In genomic region chr7:29635067-29636008, GRCh38 we compare ENCODE assay signal across 8 cellular contexts.
DNase-seq lines count a peak whose midpoint lies in the region; ATAC-seq and TF ChIP-seq lines count a peak whose summit lies in the region.
"Not testable (repeated sequence)": the region's sequence is repeated elsewhere in the genome, so short reads cannot be mapped to it uniquely, and the experiment has no call there.

No MANE protein-coding gene starts in this region.

- not testable (repeated sequence) for H2AFZ ChIP-seq in mammary epithelial cell (ENCODE audit: low read depth, low read length)

- H4K20me1 ChIP-seq in mammary epithelial cell (ENCODE audit: insufficient read depth, low read length), result not testable (repeated sequence)

- not testable (repeated sequence) for H3K27ac ChIP-seq in HL-60 (replicated peaks); mammary epithelial cell (ENCODE audit: insufficient read depth, low read depth, low read length); upper lobe of right lung

- ATAC-seq in upper lobe of right lung, result peak; percentile 77

- BruUV-seq in mammary epithelial cell (replicated peaks; lab: Mats Ljungman, UMichigan), result not testable (repeated sequence)

- not testable (repeated sequence) for H3K36me3 ChIP-seq in mammary epithelial cell (ENCODE audit: insufficient read depth, low read length); upper lobe of right lung

- not testable (repeated sequence) for H3K36me3 Mint-ChIP-seq in glutamatergic neuron (ENCODE audit: unreplicated experiment)

- WGBS in mammary epithelial cell (ENCODE audit: low coverage, missing lambda C conversion rate), result 4% methylated on average over 5 of the region's 5 CpGs

- H3K9ac ChIP-seq in mammary epithelial cell (ENCODE audit: insufficient read depth, low read length), result not testable (repeated sequence)

- DNase-seq in DMS153 (lab: John Stamatoyannopoulos, UW) (peak; percentile 49), HL-60 (ENCODE audit: low read depth in 1 of 2, low spot score in 1 of 2) (peak in 1 of 2 experiments; percentile 16), NCI-H2107 treated with DMSO at 0.1 percent for 48 hours (lab: John Stamatoyannopoulos, UW; ENCODE audit: unreplicated experiment) (peak; percentile 59), SHP77 treated with DMSO at 0.1 percent for 48 hours (lab: John Stamatoyannopoulos, UW) (peak; percentile 11), mammary epithelial cell (peak; percentile 14), myocyte (ENCODE audit: low read depth) (peak; percentile 52)
- DNase-seq in glutamatergic neuron, upper lobe of right lung: not testable (repeated sequence)

- not testable (repeated sequence) for H3K27me3 ChIP-seq in HL-60 (ENCODE audit: insufficient read depth, poor library complexity, severe bottlenecking); mammary epithelial cell (ENCODE audit: insufficient read depth, low read length); upper lobe of right lung

- not testable (repeated sequence) for H3K79me2 ChIP-seq in mammary epithelial cell (ENCODE audit: insufficient read depth, low read length)

- not testable (repeated sequence) for H3K4me1 ChIP-seq in mammary epithelial cell (ENCODE audit: insufficient read depth, low read length); upper lobe of right lung

- not testable (repeated sequence) for H3K27me3 Mint-ChIP-seq in glutamatergic neuron (ENCODE audit: unreplicated experiment)

- H3K4me3 Mint-ChIP-seq in glutamatergic neuron (ENCODE audit: unreplicated experiment), result not testable (repeated sequence)

- H3K27ac Mint-ChIP-seq in glutamatergic neuron (ENCODE audit: unreplicated experiment), result not testable (repeated sequence)

- intact Hi-C loops in mammary epithelial cell (cut with micrococcal nuclease), result loop anchor here (1.0 to 2.0 kb wide), 3 partner anchors 113 to 427 kb away; no protein-coding TSS in a partner anchor
- intact Hi-C loops in upper lobe of right lung (cut with DNase I), result not testable (repeated sequence)

- not testable (repeated sequence) for H3K9me3 Mint-ChIP-seq in glutamatergic neuron (ENCODE audit: unreplicated experiment)

- H3K4me2 ChIP-seq in mammary epithelial cell (ENCODE audit: insufficient read depth, low read depth, low read length), result not testable (repeated sequence)

- H3K9me3 ChIP-seq in mammary epithelial cell (replicated peaks; ENCODE audit: insufficient read depth, low read length); upper lobe of right lung: not testable (repeated sequence)

- CTCF ChIA-PET in mammary epithelial cell (lab: Charles Lee; ENCODE audit: low non-redundant PET), result interaction anchor here (0.5 to 0.7 kb wide), 2 partner anchors 163 to 292 kb away, joined by 4 read pairs; no protein-coding TSS in a partner anchor

- dilution Hi-C loops in mammary epithelial cell (cut with HindIII; ENCODE audit: low sequenced_read_pairs), result not testable (repeated sequence)

- TF ChIP-seq CTCF in HL-60 (IDR thresholded peaks at IDR 0.05; ENCODE audit: insufficient read depth, low read length) (peak; percentile 21), mammary epithelial cell (conservative IDR thresholded peaks at IDR 0.05 in 1 of 2, IDR thresholded peaks at IDR 0.05 in 1 of 2; ENCODE audit: extremely low read depth in 1 of 2, insufficient read depth in 1 of 2, low read depth in 1 of 2, low read length in 2 of 2) (peak; percentile 46 to 57), glutamatergic neuron (IDR thresholded peaks at IDR 0.05; ENCODE audit: partially characterized antibody, unreplicated experiment) (peak; percentile 44), upper lobe of right lung (IDR thresholded peaks at IDR 0.05) (peak; percentile 59)

- in situ Hi-C loops in mammary epithelial cell (cut with MboI; ENCODE audit: low sequenced_read_pairs in 2 of 2), result loop anchor here in 1 of 2 donors (25.0 kb wide), 1 partner anchor 277 kb away; no protein-coding TSS in a partner anchor

- H3K4me1 Mint-ChIP-seq in glutamatergic neuron (ENCODE audit: low read depth, unreplicated experiment), result not testable (repeated sequence)

- H3K4me3 ChIP-seq in HL-60 (replicated peaks; ENCODE audit: insufficient read depth, low read length); mammary epithelial cell (replicated peaks in 1 of 3; ENCODE audit: insufficient read depth in 1 of 3, low read depth in 2 of 3, low read length in 3 of 3); upper lobe of right lung: not testable (repeated sequence)
